Comparison of ENCODE assay signal across 8 cellular contexts in genomic region chr10:95183451-95184230, GRCh38. TPM values are rescaled to one million over a fixed set of nuclear protein-coding genes. Genes with fewer than 3 reads are reported as not detected.
DNase-seq lines count a peak whose midpoint lies in the region; ATAC-seq and TF ChIP-seq lines count a peak whose summit lies in the region.

No MANE protein-coding gene starts in this region.

- H3K27me3 ChIP-seq in ascending aorta, result no peaks in the 10 kb centered on the region
- H3K27me3 ChIP-seq in hepatocyte, result no peaks in the 10 kb centered on the region

- no peaks in the 10 kb centered on the region for H4K20me1 ChIP-seq in hepatocyte (ENCODE audit: insufficient read depth, poor library complexity, severe bottlenecking)

- H3K4me1 ChIP-seq in ascending aorta (no peaks in the 10 kb centered on the region), hepatocyte (ENCODE audit: insufficient read depth) (peaks cover 19% of the 10 kb centered on the region)

- H3K4me2 ChIP-seq in hepatocyte, result peak overlapping the region; percentile 80

- POLR2A ChIA-PET in HEK293T (lab: Yijun Ruan, JAX), result no interaction called here

- ATAC-seq in T-helper 17 cell, result peak; percentile 91

- WGBS in hepatocyte (ENCODE audit: low lambda C conversion rate, missing lambda C conversion rate), result 14% methylated on average over 46 of the region's 80 CpGs

- peak; percentile 99 for TF ChIP-seq CTCF in GM12874 (IDR thresholded peaks at IDR 0.05; ENCODE audit: insufficient read depth, low read depth, low read length)
- peak; percentile 91 to 95 (median 93) for TF ChIP-seq CTCF in ascending aorta (IDR thresholded peaks at IDR 0.05)
- TF ChIP-seq CTCF in hepatocyte (IDR thresholded peaks at IDR 0.05; ENCODE audit: poor library complexity), result peak; percentile 97

- H3K36me3 ChIP-seq in ascending aorta, result no peaks in the 10 kb centered on the region
- H3K36me3 ChIP-seq in hepatocyte (replicated peaks; ENCODE audit: insufficient read depth, low read depth), result no peaks in the 10 kb centered on the region

- peak overlapping the region; percentile 81 for H2AFZ ChIP-seq in hepatocyte

- intact Hi-C loops in ascending aorta (cut with DNase I), result loop anchor here (2.0 kb wide), 1 partner anchor 59 kb away; no protein-coding TSS in a partner anchor

- H3K9me3 ChIP-seq in T-helper 17 cell (ENCODE audit: control insufficient read depth, low read length, poor library complexity, severe bottlenecking) (no peaks in the 10 kb centered on the region), ascending aorta (no peaks in the 10 kb centered on the region), hepatocyte (ENCODE audit: low read depth) (no peaks in the 10 kb centered on the region)

- CTCF ChIA-PET in HEK293T (lab: Yijun Ruan, JAX), result interaction anchor here (1.1 kb wide), 1 partner anchor 181 kb away, joined by 5 read pairs; no protein-coding TSS in a partner anchor

- DNase-seq in HEK293T (ENCODE audit: extremely low spot score) (peak; percentile 95), NAMALWA (ENCODE audit: low spot score) (peak; percentile 71), T-helper 17 cell (peak in 2 of 3 donors; percentile 25 to 41), ascending aorta (ENCODE audit: low spot score in 2 of 2) (peak in 1 of 2 donors; percentile 92), hepatocyte (ENCODE audit: low spot score) (peak; percentile 93), retina (peak; percentile 94), SIG-M5 treated with dmso at 0.1 percent for 504 hours (lab: John Stamatoyannopoulos, UW; ENCODE audit: unreplicated experiment) (no peak)

- no peaks in the 10 kb centered on the region for H3K9me2 ChIP-seq in hepatocyte (replicated peaks; ENCODE audit: insufficient read depth)

- peaks cover 22% of the 10 kb centered on the region for H3K27me3 Mint-ChIP-seq in T-helper 17 cell

- peaks cover 3% of the 10 kb centered on the region for H3K4me1 Mint-ChIP-seq in T-helper 17 cell

- H3K4me3 ChIP-seq in ascending aorta (peak overlapping the region; percentile 75 to 79), hepatocyte (peak overlapping the region; percentile 51)

- H3K4me3 Mint-ChIP-seq in T-helper 17 cell, result peak overlapping the region; percentile 60

- no peaks in the 10 kb centered on the region for H3K79me2 ChIP-seq in hepatocyte

- peak overlapping the region; percentile 81 to 85 for H3K27ac ChIP-seq in ascending aorta
- H3K27ac ChIP-seq in hepatocyte, result peak overlapping the region; percentile 75

- H3K27ac Mint-ChIP-seq in T-helper 17 cell, result no peak overlapping the region

- no peaks in the 10 kb centered on the region for H3K36me3 Mint-ChIP-seq in T-helper 17 cell (ENCODE audit: low read depth)

TF ChIP-seq in HEK293T, 16 proteins besides CTCF, POLR2A, EP300 and RAD21:
- no peak for TF ChIP-seq PKNOX1 (IDR thresholded peaks at IDR 0.05)
- no peak for TF ChIP-seq ELF4 (IDR thresholded peaks at IDR 0.05)
- no peak for TF ChIP-seq CTBP1 (IDR thresholded peaks at IDR 0.05; ENCODE audit: borderline replicate concordance)
- TF ChIP-seq ARNT (IDR thresholded peaks at IDR 0.05), result no peak
- TF ChIP-seq BHLHE40 (IDR thresholded peaks at IDR 0.05; ENCODE audit: borderline replicate concordance), result no peak
- TF ChIP-seq FOXM1 (IDR thresholded peaks at IDR 0.05; ENCODE audit: borderline replicate concordance), result no peak
- TF ChIP-seq ZNF384 (IDR thresholded peaks at IDR 0.05), result no peak
- TF ChIP-seq TARDBP (IDR thresholded peaks at IDR 0.05), result no peak
- TF ChIP-seq LEF1 (IDR thresholded peaks at IDR 0.05; ENCODE audit: borderline replicate concordance), result no peak
- TF ChIP-seq FOXK2 (IDR thresholded peaks at IDR 0.05), result no peak

RNA-seq across cellular contexts. Expression of gene ACSM6, which starts 10.4 kb away (rescaled TPM):
- total RNA-seq in T-helper 17 cell (not detected), ascending aorta (not detected), hepatocyte (not detected in 2 replicates)
- 0.10 TPM in 1 of 2 replicates, not detected in the other for polyA plus RNA-seq in hepatocyte
